ENCODE assay signal across 17 cellular contexts in the genomic region with DNA sequence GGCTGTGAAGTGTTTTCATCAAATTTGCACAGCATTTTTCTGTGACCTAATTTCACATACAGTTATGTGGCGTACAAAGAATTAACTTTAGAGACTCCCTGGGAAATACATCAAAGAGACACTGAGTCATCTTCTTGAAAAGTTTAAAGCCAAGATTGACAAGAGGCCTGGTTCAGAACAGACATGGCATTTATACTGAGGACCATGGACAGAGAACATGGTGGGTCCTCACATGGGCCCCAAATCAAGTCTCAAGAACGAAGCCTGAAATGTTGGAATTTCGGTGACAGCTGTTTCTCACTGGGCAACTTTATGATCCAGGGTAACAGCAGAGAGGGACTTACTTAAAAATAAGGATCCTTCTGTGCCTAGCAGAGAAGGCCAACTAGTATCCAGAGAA.
DNase-seq lines count a peak whose midpoint lies in the region; ATAC-seq, FAIRE-seq and TF ChIP-seq lines count a peak whose summit lies in the region.
"Had no signal": no experiment of that assay in that cellular context is flagged by ENCODE, and none has a peak within 500 bp of the region (broad histone marks: within the 10 kb centered on the region; RNA-seq: fewer than 3 reads in every experiment).

No MANE protein-coding gene starts in this region.

- no TSS peak for BruUV-seq in GM12878 (replicated peaks; lab: Mats Ljungman, UMichigan)
- no TSS peak for BruUV-seq in A673 (replicated peaks; lab: Mats Ljungman, UMichigan)

- in situ Hi-C loops in ACHN (cut with HindIII; ENCODE audit: low pct_ligation_motif_present, low pct_unique_long_range_greater_than_20kb, low sequenced_read_pairs), result no loop called here
- in situ Hi-C loops in GM12878 (cut with MboI), result no loop called here
- in situ Hi-C loops in transverse colon (cut with MboI; ENCODE audit: low pct_ligation_motif_present in 1 of 4, low pct_unique_long_range_greater_than_20kb in 1 of 4, low sequenced_read_pairs in 3 of 4), result no loop called here

- CTCF ChIA-PET in GM12878 (lab: Yijun Ruan, JAX) (no interaction called here), A673 (lab: Charles Lee) (no interaction called here)

- TF ChIP-seq EP300 in Ishikawa (IDR thresholded peaks at IDR 0.05; ENCODE audit: borderline replicate concordance), result no peak
- no peak for TF ChIP-seq EP300 in GM12878 (IDR thresholded peaks at IDR 0.05; ENCODE audit: borderline replicate concordance in 1 of 2, control insufficient read depth in 1 of 2, low read depth in 2 of 2, low read length in 2 of 2)
- no peak for TF ChIP-seq EP300 in transverse colon (IDR thresholded peaks at IDR 0.05; ENCODE audit: low read depth)

- TF ChIP-seq POLR2A in GM12878 (IDR thresholded peaks at IDR 0.05; ENCODE audit: low read depth, low read length) (no peak), transverse colon (IDR thresholded peaks at IDR 0.05) (no peak)

- no peak for FAIRE-seq in GM12878 (lab: Jason Lieb, UNC)
- FAIRE-seq: H1 had no signal

- no peak for TF ChIP-seq CTCF in GM12878 (IDR thresholded peaks at IDR 0.05 in 2 of 3, conservative IDR thresholded peaks at IDR 0.05 in 1 of 3; ENCODE audit: control insufficient read depth in 2 of 3, extremely low read depth in 1 of 3, insufficient read depth in 1 of 3, low read depth in 3 of 3, low read length in 3 of 3)
- TF ChIP-seq CTCF in A673 (conservative IDR thresholded peaks at IDR 0.05; ENCODE audit: low read depth, low read length), result no peak
- no peak for TF ChIP-seq CTCF in transverse colon (IDR thresholded peaks at IDR 0.05)

- H3K36me3 ChIP-seq in GM12878 (ENCODE audit: control insufficient read depth in 2 of 2, insufficient read depth in 2 of 2, low read length in 1 of 2) (no peaks in the 10 kb centered on the region), A673 (ENCODE audit: insufficient read depth, low read length, poor library complexity, severe bottlenecking) (no peaks in the 10 kb centered on the region), transverse colon (no peaks in the 10 kb centered on the region)
- H3K36me3 ChIP-seq: Peyer's patch had no signal

- H3K27me3 ChIP-seq in GM12878 (replicated peaks in 1 of 2; ENCODE audit: control insufficient read depth in 2 of 2, insufficient read depth in 2 of 2, low read length in 1 of 2) (no peaks in the 10 kb centered on the region), A673 (replicated peaks; ENCODE audit: insufficient read depth, low read depth, low read length, poor library complexity) (no peaks in the 10 kb centered on the region), transverse colon (no peaks in the 10 kb centered on the region)
- H3K27me3 ChIP-seq: Peyer's patch had no signal

- no peak overlapping the region for H3K4me3 ChIP-seq in GM12878
- no peak overlapping the region for H3K4me3 ChIP-seq in A673 (ENCODE audit: low read depth, low read length, poor library complexity, severe bottlenecking)
- H3K4me3 ChIP-seq in transverse colon, result no peak overlapping the region
- H3K4me3 ChIP-seq: Peyer's patch, psoas muscle had no signal

- TF ChIP-seq RAD21 in Ishikawa (IDR thresholded peaks at IDR 0.05; ENCODE audit: low read depth), result no peak
- TF ChIP-seq RAD21 in GM12878 (IDR thresholded peaks at IDR 0.05; ENCODE audit: insufficient read depth, low read depth, low read length), result no peak

- no peak overlapping the region for H2AFZ ChIP-seq in GM12878 (ENCODE audit: control insufficient read depth, low read depth, low read length)

- ATAC-seq in GM12878 (no peak), GM18511 (IDR thresholded peaks at IDR 0.05; ENCODE audit: unreplicated experiment) (no peak)
- ATAC-seq: psoas muscle; stimulated activated effector memory CD8-positive, alpha-beta T cell treated with anti-CD3 and anti-CD28 coated beads, Interleukin-12 subunit alpha, Interleukin-12 subunit beta, amount 100 ng/mL, for 72 hours had no signal

- no peaks in the 10 kb centered on the region for H4K20me1 ChIP-seq in GM12878 (ENCODE audit: control insufficient read depth, insufficient read depth)

- SMC1A ChIA-PET in GM12878 (lab: Charles Lee; ENCODE audit: uncharacterized antibody, unreplicated experiment), result no interaction called here

- no peaks in the 10 kb centered on the region for H3K79me2 ChIP-seq in GM12878 (ENCODE audit: control insufficient read depth, insufficient read depth, low read length)

- H3K4me1 ChIP-seq in GM12878 (ENCODE audit: control insufficient read depth, insufficient read depth, low read length) (no peaks in the 10 kb centered on the region), A673 (ENCODE audit: insufficient read depth, low read length, poor library complexity, severe bottlenecking) (no peaks in the 10 kb centered on the region), transverse colon (no peaks in the 10 kb centered on the region)
- H3K4me1 ChIP-seq: Peyer's patch, psoas muscle had no signal

- no peak overlapping the region for H3K9ac ChIP-seq in GM12878 (ENCODE audit: control insufficient read depth, insufficient read depth, low read length)

- POLR2A ChIA-PET in GM12878 (lab: Charles Lee) (no interaction called here), A673 (lab: Charles Lee; ENCODE audit: low non-redundant PET) (no interaction called here)

- no peaks in the 10 kb centered on the region for H3K9me3 ChIP-seq in GM12878 (replicated peaks; ENCODE audit: control insufficient read depth, insufficient read depth, low read length)
- H3K9me3 ChIP-seq in A673 (ENCODE audit: low read depth, low read length, poor library complexity, severe bottlenecking), result no peaks in the 10 kb centered on the region
- H3K9me3 ChIP-seq in transverse colon, result no peaks in the 10 kb centered on the region
- H3K9me3 ChIP-seq: Peyer's patch, psoas muscle had no signal

- intact Hi-C loops in GM12878 (cut with micrococcal nuclease; ENCODE audit: unreplicated experiment) (no loop called here), A673 (cut with micrococcal nuclease; ENCODE audit: unreplicated experiment) (no loop called here), transverse colon (cut with DNase I; ENCODE audit: low total_unique reads) (no loop called here)

- no peak overlapping the region for H3K4me2 ChIP-seq in GM12878 (ENCODE audit: control insufficient read depth, insufficient read depth)

- DNase-seq in ACHN (peak; percentile 9), GM12878 (ENCODE audit: low read depth, low spot score) (no peak), iPS-NIHi11 (ENCODE audit: low spot score) (peak; percentile 14), A673 (ENCODE audit: low spot score) (no peak), NCI-H1930 (lab: John Stamatoyannopoulos, UW) (no peak), transverse colon (no peak)
- DNase-seq: activated CD4-positive, alpha-beta T cell treated with anti-CD3 and anti-CD28 coated beads, Interleukin-2, amount 10 ng/mL, durations not matched to agents 7 days and 5 days; DMS79 treated with DMSO at 0.1 percent for 48 hours; NCI-H1048; NCI-H510A; Peyer's patch; psoas muscle; stimulated activated CD4-positive, alpha-beta T cell treated with anti-CD3 and anti-CD28 coated beads, Interleukin-2, amount 100 ng/mL, for 48 hours had no signal

- WGBS in GM12878 (ENCODE audit: insufficient coverage, insufficient replicate concordance, low lambda C conversion rate, missing lambda C conversion rate), result 13% methylated on average over 3 of the region's 3 CpGs
- WGBS in transverse colon (ENCODE audit: low coverage in 1 of 2), 2 donors, result 86 to 89% methylated on average over 1 to 3 of the region's 3 CpGs

- no peak overlapping the region for H3K27ac ChIP-seq in GM12878 (ENCODE audit: control insufficient read depth, insufficient read depth)
- H3K27ac ChIP-seq in A673 (ENCODE audit: low read depth, low read length, poor library complexity, severe bottlenecking), result no peak overlapping the region
- no peak overlapping the region for H3K27ac ChIP-seq in transverse colon
- H3K27ac ChIP-seq: Peyer's patch, psoas muscle had no signal

- RAD21 ChIA-PET in GM12878 (lab: Charles Lee; ENCODE audit: unreplicated experiment), result no interaction called here

TF ChIP-seq in Ishikawa, 13 proteins besides CTCF, POLR2A, EP300 and RAD21 (continues in another document):
- TF ChIP-seq ZBTB7A (IDR thresholded peaks at IDR 0.05; ENCODE audit: low read depth) (no peak), TAF1 (IDR thresholded peaks at IDR 0.05; ENCODE audit: low read depth) (no peak), TEAD4 (IDR thresholded peaks at IDR 0.05) (no peak)
- TF ChIP-seq, protein P1, sequence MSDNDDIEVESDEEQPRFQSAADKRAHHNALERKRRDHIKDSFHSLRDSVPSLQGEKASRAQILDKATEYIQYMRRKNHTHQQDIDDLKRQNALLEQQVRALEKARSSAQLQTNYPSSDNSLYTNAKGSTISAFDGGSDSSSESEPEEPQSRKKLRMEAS (IDR thresholded peaks at IDR 0.05), result no peak

TF ChIP-seq in GM12878, 131 proteins besides CTCF, POLR2A, EP300 and RAD21 (continues in another document):
- peak; percentile 47; the same call in 1 of the 2 replicates for TF ChIP-seq REST (IDR thresholded peaks at IDR 0.05; ENCODE audit: low read depth, low read length)

Comparison
In these comparisons a context has a peak if more than half of its experiments do, and no peak if none do; other contexts are left out.
1. DNase-seq: peak in ACHN (single experiment) and iPS-NIHi11 (single experiment); none in GM12878 (single experiment), A673 (single experiment), NCI-H1930 (0 of 2) and transverse colon (single experiment).